1 cellular context compared by ENCODE assay signal in genomic region chr7:3754488-3755365, GRCh38.
TF ChIP-seq lines count a peak whose summit lies in the region.

No MANE protein-coding gene starts in this region.

TF ChIP-seq in GM23338, 12 proteins besides CTCF, POLR2A, EP300 and RAD21 (continued from another document):
- TF ChIP-seq REST (IDR thresholded peaks at IDR 0.05; ENCODE audit: unreplicated experiment): no peak
- TF ChIP-seq ZNF331 (CRISPR knock-in tag; IDR thresholded peaks at IDR 0.05; ENCODE audit: low read depth): no peak
- TF ChIP-seq EZH2phosphoT487 (IDR thresholded peaks at IDR 0.05; ENCODE audit: unreplicated experiment): no peak
- no peak for TF ChIP-seq JUNB (IDR thresholded peaks at IDR 0.05; ENCODE audit: unreplicated experiment)
- no peak for TF ChIP-seq ETS1 (IDR thresholded peaks at IDR 0.05)
- no peak for TF ChIP-seq NANOG (IDR thresholded peaks at IDR 0.05; ENCODE audit: borderline replicate concordance)
